In genomic region chr3:23325466-23326065, GRCh38 we compare ENCODE assay signal across 1 cellular context.
TF ChIP-seq lines count a peak whose summit lies in the region.

No MANE protein-coding gene starts in this region.

TF ChIP-seq in SK-N-SH, 30 proteins besides CTCF, POLR2A, EP300 and RAD21 (continued from another document):
- no peak for TF ChIP-seq REST (IDR thresholded peaks at IDR 0.05; ENCODE audit: low read depth, low read length)
- no peak for TF ChIP-seq JUND (IDR thresholded peaks at IDR 0.05)
- TF ChIP-seq USF2 (IDR thresholded peaks at IDR 0.05; ENCODE audit: borderline replicate concordance, low read depth, low read length) = no peak
